7 cellular contexts compared by ENCODE assay signal in the genomic region with DNA sequence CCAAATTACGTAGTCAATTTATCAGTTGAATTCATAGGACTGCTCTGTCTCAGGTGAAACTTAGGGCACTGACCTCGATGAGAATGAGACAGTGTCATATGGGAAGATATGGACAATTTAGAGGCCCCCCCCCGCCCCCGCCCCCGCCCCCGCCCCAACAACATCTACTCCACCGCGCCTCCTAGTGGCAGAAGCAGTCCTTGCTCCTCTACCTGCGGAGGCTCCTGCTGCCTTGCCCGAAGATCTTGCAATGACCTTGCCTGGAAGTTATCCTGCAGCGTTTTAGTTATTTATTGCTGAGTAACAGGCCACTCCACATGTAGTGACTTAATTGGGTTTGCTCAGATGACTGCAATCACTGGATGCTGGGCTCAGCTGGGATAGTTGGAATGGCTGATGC. TPM values are rescaled to one million over a fixed set of nuclear protein-coding genes. Genes with fewer than 3 reads are reported as not detected.
DNase-seq lines count a peak whose midpoint lies in the region; ATAC-seq and TF ChIP-seq lines count a peak whose summit lies in the region.

No MANE protein-coding gene starts in this region.

- H3K27me3 Mint-ChIP-seq in stimulated activated naive CD8-positive, alpha-beta T cell treated with anti-CD3 and anti-CD28 coated beads, Interleukin-15, amount 100 ng/mL, for 72 hours, result peaks cover 9% of the 10 kb centered on the region

- peak overlapping the region in 1 of 2 donors; percentile 52 for H3K27ac ChIP-seq in ascending aorta

- in situ Hi-C loops in SK-MEL-5 (cut with HindIII; ENCODE audit: low pct_unique_long_range_greater_than_20kb, low sequenced_read_pairs), result no loop called here

- peak; percentile 55 for DNase-seq in SK-MEL-5 (ENCODE audit: low read depth, low spot score)
- DNase-seq in ascending aorta (ENCODE audit: low spot score in 2 of 2), result no peak
- no peak for DNase-seq in left lobe of liver (ENCODE audit: low spot score)
- peak; percentile 31 to 50 for DNase-seq in stimulated activated naive CD8-positive, alpha-beta T cell treated with anti-CD3 and anti-CD28 coated beads, Interleukin-15, amount 100 ng/mL, for 72 hours
- no peak for DNase-seq in NCI-H2029 treated with DMSO at 0.1 percent for 48 hours (lab: John Stamatoyannopoulos, UW)
- no peak for DNase-seq in GDM1 (lab: John Stamatoyannopoulos, UW)

- no peaks in the 10 kb centered on the region for H3K9me3 Mint-ChIP-seq in stimulated activated naive CD8-positive, alpha-beta T cell treated with anti-CD3 and anti-CD28 coated beads, Interleukin-15, amount 100 ng/mL, for 72 hours

- peaks cover 13% of the 10 kb centered on the region for H3K4me1 Mint-ChIP-seq in stimulated activated naive CD8-positive, alpha-beta T cell treated with anti-CD3 and anti-CD28 coated beads, Interleukin-15, amount 100 ng/mL, for 72 hours

- H3K27me3 ChIP-seq in ascending aorta, result no peaks in the 10 kb centered on the region

- TF ChIP-seq CTCF in GM12873 (IDR thresholded peaks at IDR 0.05; ENCODE audit: insufficient read depth, low read depth, low read length, missing control alignments) (peak; percentile 55), ascending aorta (IDR thresholded peaks at IDR 0.05) (peak; percentile 27 to 68 (median 61))

- H3K4me3 ChIP-seq in ascending aorta, result no peak overlapping the region

- peaks cover 16 to 17% of the 10 kb centered on the region in 2 donors for H3K36me3 ChIP-seq in ascending aorta

- H3K9me3 ChIP-seq in ascending aorta, result no peaks in the 10 kb centered on the region

- no peak overlapping the region for H3K4me3 Mint-ChIP-seq in stimulated activated naive CD8-positive, alpha-beta T cell treated with anti-CD3 and anti-CD28 coated beads, Interleukin-15, amount 100 ng/mL, for 72 hours

- H3K27ac Mint-ChIP-seq in stimulated activated naive CD8-positive, alpha-beta T cell treated with anti-CD3 and anti-CD28 coated beads, Interleukin-15, amount 100 ng/mL, for 72 hours, result no peak overlapping the region

- H3K4me1 ChIP-seq in ascending aorta, result peaks cover 0 to 3% of the 10 kb centered on the region in 2 donors

- ATAC-seq in left lobe of liver, result peak; percentile 71
- ATAC-seq in stimulated activated naive CD8-positive, alpha-beta T cell treated with anti-CD3 and anti-CD28 coated beads, Interleukin-15, amount 100 ng/mL, for 72 hours, result no peak

- intact Hi-C loops in ascending aorta (cut with DNase I), result no loop called here

RNA-seq across cellular contexts. Expression of a gene that starts 15.1 kb away (rescaled TPM):
- total RNA-seq in SK-MEL-5 (2014; rRNA removed; shearing (Covaris generic)), result 21.5 and 21.6 TPM in 2 replicates
- polyA plus RNA-seq in SK-MEL-5 (2015; cell fraction: cytosol; rRNA removed), result 47.4 and 49.2 TPM in 2 replicates
- polyA plus RNA-seq in SK-MEL-5 (2015; cell fraction: nucleus; rRNA removed), result 15.3 and 31.8 TPM in 2 replicates
- total RNA-seq in ascending aorta (1,290 TPM), left lobe of liver (21.6 TPM)

RNA-seq across cellular contexts. Expression of a gene that starts 51.5 kb away (rescaled TPM):
- total RNA-seq in SK-MEL-5 (2014; rRNA removed; shearing (Covaris generic)), result 107 and 109 TPM in 2 replicates
- polyA plus RNA-seq in SK-MEL-5 (2015; cell fraction: cytosol; rRNA removed), result 133 and 140 TPM in 2 replicates
- polyA plus RNA-seq in SK-MEL-5 (2015; cell fraction: nucleus; rRNA removed), result 322 and 357 TPM in 2 replicates
- total RNA-seq in ascending aorta (64.6 TPM), left lobe of liver (9.1 TPM)

Comparison
In these comparisons a context has a peak if more than half of its experiments do, and no peak if none do; other contexts are left out.
1. DNase-seq: peak in SK-MEL-5 (single experiment) and stimulated activated naive CD8-positive, alpha-beta T cell treated with anti-CD3 and anti-CD28 coated beads, Interleukin-15, amount 100 ng/mL, for 72 hours (2 of 2); none in ascending aorta (0 of 2), left lobe of liver (single experiment), NCI-H2029 treated with DMSO at 0.1 percent for 48 hours (single experiment) and GDM1 (single experiment).
2. RNA of a gene that starts 15.1 kb away (total RNA-seq): 1,290 TPM in ascending aorta (single experiment); 21.6 TPM in left lobe of liver (single experiment) and 21.5 to 21.6 TPM in SK-MEL-5; every median in the first group is over 10 times any median in the second.